In genomic region chr17:46012506-46013079, GRCh38 we compare ENCODE assay signal across 25 cellular contexts. TPM values are rescaled to one million over a fixed set of nuclear protein-coding genes. Genes with fewer than 3 reads are reported as not detected.
A peak's percentile ranks its signal among the peaks of the same experiment; 100 is the strongest.
DNase-seq lines count a peak whose midpoint lies in the region; ATAC-seq, FAIRE-seq and TF ChIP-seq lines count a peak whose summit lies in the region.
"Had no signal": no experiment of that assay in that cellular context is flagged by ENCODE, and none has a peak within 500 bp of the region (broad histone marks: within the 10 kb centered on the region; RNA-seq: fewer than 3 reads in every experiment).

No MANE protein-coding gene starts in this region.

- H4K91ac ChIP-seq in IMR-90 (ENCODE audit: insufficient read depth, low read depth, low read length) = no peak overlapping the region

- intact Hi-C loops in IMR-90 (cut with micrococcal nuclease) = no loop called here

- peaks cover 5% of the 10 kb centered on the region for H3F3A ChIP-seq in neural progenitor cell (ENCODE audit: low read depth)

- ATAC-seq in IMR-90 (ENCODE audit: low read depth) = no peak
- ATAC-seq in central memory CD8-positive, alpha-beta T cell (replicated peaks; ENCODE audit: extremely low read depth, poor library complexity, severe bottlenecking) = no peak
- no peak for ATAC-seq in stimulated activated memory B cell treated with anti-CD40 and anti-IgM and Interleukin-4, amounts not matched to agents 10 μg/mL and 1 μg/mL and 100 μg/mL, for 72 hours
- ATAC-seq: A549 had no signal

- 50% methylated on average over 2 of the region's 11 CpGs; no CpG with 5 or more reads in 1 of the 2 experiments for WGBS in IMR-90 (ENCODE audit: extremely low coverage in 2 of 2, insufficient read length in 1 of 2), 2 experiments

- H2AK5ac ChIP-seq in IMR-90 (ENCODE audit: low read depth, low read length) = 0 out of 2 replicates have a peak overlapping the region, but pooled peaks have one; percentile 2

- no peak for TF ChIP-seq POLR2A in IMR-90 (IDR thresholded peaks at IDR 0.05; ENCODE audit: low read depth, low read length)

- no peak overlapping the region for H3K23ac ChIP-seq in IMR-90 (ENCODE audit: low read depth, low read length)

- H3K4me1 Mint-ChIP-seq in central memory CD8-positive, alpha-beta T cell = no peaks in the 10 kb centered on the region
- H3K4me1 Mint-ChIP-seq in neural progenitor cell = peaks cover 19% of the 10 kb centered on the region
- no peaks in the 10 kb centered on the region for H3K4me1 Mint-ChIP-seq in stimulated activated memory B cell treated with anti-CD40 and anti-IgM and Interleukin-4, amounts not matched to agents 10 μg/mL and 1 μg/mL and 100 μg/mL, for 72 hours

- TF ChIP-seq CTCF in IMR-90 (conservative IDR thresholded peaks at IDR 0.05; ENCODE audit: low read depth, low read length) (no peak), neural progenitor cell (IDR thresholded peaks at IDR 0.05) (no peak)

- DNase-seq in IMR-90 (no peak), neural progenitor cell (ENCODE audit: low spot score) (no peak), UCSD-AML1 (lab: John Stamatoyannopoulos, UW; ENCODE audit: unreplicated experiment) (no peak), urothelium cell line (ENCODE audit: low spot score) (no peak)
- no peak for DNase-seq in central memory CD8-positive, alpha-beta T cell (ENCODE audit: low spot score in 2 of 2)
- no peak for DNase-seq in activated CD4-positive, alpha-beta T cell treated with anti-CD3 and anti-CD28 coated beads for 4 hours
- DNase-seq: AML-193; CD4-positive, alpha-beta T cell; GOT3; HCEC 1CT; NCI-H1048; NCI-H1417; NCI-H1694; NCI-H2029 treated with DMSO at 0.1 percent for 48 hours; NCI-H2227 treated with DMSO at 0.1 percent for 48 hours; NCI-H526 treated with DMSO at 0.1 percent for 48 hours; PC-9; SJCRH30 had no signal

- in situ Hi-C loops in IMR-90 (cut with MboI; ENCODE audit: low sequenced_read_pairs) = no loop called here

- H3K9me1 ChIP-seq in IMR-90 (ENCODE audit: insufficient read depth, low read length) = peaks cover 3% of the 10 kb centered on the region

- no peak overlapping the region for H3K18ac ChIP-seq in IMR-90 (ENCODE audit: low read depth, low read length)

- no peaks in the 10 kb centered on the region for H3K9me3 Mint-ChIP-seq in central memory CD8-positive, alpha-beta T cell
- no peaks in the 10 kb centered on the region for H3K9me3 Mint-ChIP-seq in neural progenitor cell
- no peaks in the 10 kb centered on the region for H3K9me3 Mint-ChIP-seq in stimulated activated memory B cell treated with anti-CD40 and anti-IgM and Interleukin-4, amounts not matched to agents 10 μg/mL and 1 μg/mL and 100 μg/mL, for 72 hours
- H3K9me3 Mint-ChIP-seq: CD4-positive, alpha-beta T cell had no signal

- no peak overlapping the region for H2BK20ac ChIP-seq in IMR-90 (ENCODE audit: low read depth, low read length)

- H3K4me3 ChIP-seq in IMR-90 (ENCODE audit: insufficient read depth, low read depth, low read length) = no peak overlapping the region
- H3K4me3 ChIP-seq in neural progenitor cell = no peak overlapping the region
- H3K4me3 ChIP-seq: A549; BLaER1 treated with 17β-estradiol and CSF1 and Interleukin-3, amounts not matched to agents 10 nM and 100 nM; PC-9; SJCRH30 had no signal

- CTCF ChIA-PET in IMR-90 (lab: Yijun Ruan, JAX) = interaction anchor here (0.6 to 1.6 kb wide), 3 partner anchors 201 to 1074 kb away, joined by 3 to 4 read pairs (median 3); no protein-coding TSS in a partner anchor

- no peak overlapping the region for H3K14ac ChIP-seq in IMR-90 (replicated peaks; ENCODE audit: low read depth, low read length)

- POLR2A ChIA-PET in IMR-90 (lab: Charles Lee; ENCODE audit: unreplicated experiment) = no interaction called here

- H3K27ac ChIP-seq in IMR-90 (ENCODE audit: insufficient read depth, low read length) (no peak overlapping the region), neural progenitor cell (no peak overlapping the region)
- H3K27ac ChIP-seq: A549; BLaER1 treated with 17β-estradiol and CSF1 and Interleukin-3, amounts not matched to agents 10 nM and 100 nM; PC-9 had no signal

- no peak for TF ChIP-seq RAD21 in IMR-90 (IDR thresholded peaks at IDR 0.05; ENCODE audit: low read length)

- FAIRE-seq in urothelium cell line (lab: Jason Lieb, UNC) = no peak
- FAIRE-seq: A549, D721Med had no signal

- no peak overlapping the region for H4K8ac ChIP-seq in IMR-90 (ENCODE audit: low read depth in 2 of 2, low read length in 2 of 2)

- H3K4me3 Mint-ChIP-seq in central memory CD8-positive, alpha-beta T cell = no peak overlapping the region
- H3K4me3 Mint-ChIP-seq in neural progenitor cell = no peak overlapping the region
- H3K4me3 Mint-ChIP-seq in stimulated activated memory B cell treated with anti-CD40 and anti-IgM and Interleukin-4, amounts not matched to agents 10 μg/mL and 1 μg/mL and 100 μg/mL, for 72 hours = no peak overlapping the region
- H3K4me3 Mint-ChIP-seq: CD4-positive, alpha-beta T cell had no signal

- peaks cover 7% of the 10 kb centered on the region for H3K4me1 ChIP-seq in IMR-90 (ENCODE audit: control insufficient read depth, insufficient read depth, low read length)
- peaks cover 15% of the 10 kb centered on the region for H3K4me1 ChIP-seq in neural progenitor cell

- no TSS peak for BruUV-seq in IMR-90 (replicated peaks; lab: Mats Ljungman, UMichigan)

- H2BK120ac ChIP-seq in IMR-90 (ENCODE audit: low read depth, low read length) = no peak overlapping the region

- no peaks in the 10 kb centered on the region for H4K20me1 ChIP-seq in IMR-90 (ENCODE audit: insufficient read depth, low read length)
- no peaks in the 10 kb centered on the region for H4K20me1 ChIP-seq in neural progenitor cell (ENCODE audit: low read depth)
- H4K20me1 ChIP-seq: BLaER1 treated with 17β-estradiol and CSF1 and Interleukin-3, amounts not matched to agents 10 nM and 100 nM had no signal

- peaks cover 5% of the 10 kb centered on the region for H3K27me3 ChIP-seq in IMR-90 (ENCODE audit: control insufficient read depth, insufficient read depth, low read length)
- H3K27me3 ChIP-seq in neural progenitor cell = no peaks in the 10 kb centered on the region
- H3K27me3 ChIP-seq: BLaER1 treated with 17β-estradiol and CSF1 and Interleukin-3, amounts not matched to agents 10 nM and 100 nM; SJCRH30 had no signal

- no peak overlapping the region for H3K9ac ChIP-seq in IMR-90 (ENCODE audit: low read depth, low read length)
- H3K9ac ChIP-seq in neural progenitor cell = no peak overlapping the region
- H3K9ac ChIP-seq: BLaER1 treated with 17β-estradiol and CSF1 and Interleukin-3, amounts not matched to agents 10 nM and 100 nM had no signal

- peak overlapping the region; percentile 43 for H2AFZ ChIP-seq in IMR-90 (replicated peaks; ENCODE audit: low read length, poor library complexity)
- H2AFZ ChIP-seq in neural progenitor cell (replicated peaks) = no peak overlapping the region
- H2AFZ ChIP-seq: PC-9 had no signal

- H3K79me1 ChIP-seq in IMR-90 (ENCODE audit: low read depth in 1 of 2, low read length in 2 of 2) = no peaks in the 10 kb centered on the region

- H3K79me2 ChIP-seq in neural progenitor cell (ENCODE audit: low read depth) = no peaks in the 10 kb centered on the region

- H3K56ac ChIP-seq in IMR-90 (ENCODE audit: extremely low read depth, insufficient read depth, low read length) = no peak overlapping the region

- dilution Hi-C loops in IMR-90 (cut with HindIII; ENCODE audit: low sequenced_read_pairs, unreplicated experiment) = no loop called here

- H3K27me3 Mint-ChIP-seq in central memory CD8-positive, alpha-beta T cell = no peaks in the 10 kb centered on the region
- peaks cover 3% of the 10 kb centered on the region for H3K27me3 Mint-ChIP-seq in neural progenitor cell (ENCODE audit: insufficient read depth, low read depth)
- no peaks in the 10 kb centered on the region for H3K27me3 Mint-ChIP-seq in stimulated activated memory B cell treated with anti-CD40 and anti-IgM and Interleukin-4, amounts not matched to agents 10 μg/mL and 1 μg/mL and 100 μg/mL, for 72 hours
- H3K27me3 Mint-ChIP-seq: CD4-positive, alpha-beta T cell had no signal

- H3K27ac Mint-ChIP-seq in central memory CD8-positive, alpha-beta T cell (ENCODE audit: low read depth) = peak overlapping the region; percentile 32
- H3K27ac Mint-ChIP-seq in neural progenitor cell = peak overlapping the region; percentile 26
- H3K27ac Mint-ChIP-seq in stimulated activated memory B cell treated with anti-CD40 and anti-IgM and Interleukin-4, amounts not matched to agents 10 μg/mL and 1 μg/mL and 100 μg/mL, for 72 hours = peak overlapping the region; percentile 66
- H3K27ac Mint-ChIP-seq: CD4-positive, alpha-beta T cell had no signal

- H3K4me2 ChIP-seq in IMR-90 (ENCODE audit: low read depth, low read length) (no peak overlapping the region), neural progenitor cell (no peak overlapping the region)
- H3K4me2 ChIP-seq: A549, PC-9 had no signal

- no peak overlapping the region for H2BK5ac ChIP-seq in IMR-90 (ENCODE audit: low read depth, low read length, poor library complexity, severe bottlenecking)

- no peak overlapping the region for H2AK9ac ChIP-seq in IMR-90 (replicated peaks; ENCODE audit: low read depth, low read length, poor library complexity)

- H3K36me3 Mint-ChIP-seq in central memory CD8-positive, alpha-beta T cell (ENCODE audit: insufficient read depth) = no peaks in the 10 kb centered on the region
- H3K36me3 Mint-ChIP-seq in neural progenitor cell = no peaks in the 10 kb centered on the region
- H3K36me3 Mint-ChIP-seq in stimulated activated memory B cell treated with anti-CD40 and anti-IgM and Interleukin-4, amounts not matched to agents 10 μg/mL and 1 μg/mL and 100 μg/mL, for 72 hours = no peaks in the 10 kb centered on the region

- no peak overlapping the region for H2BK15ac ChIP-seq in IMR-90 (ENCODE audit: low read depth, low read length)

- H3K36me3 ChIP-seq in IMR-90 (ENCODE audit: control insufficient read depth, insufficient read depth, low read length) (no peaks in the 10 kb centered on the region), neural progenitor cell (no peaks in the 10 kb centered on the region)
- H3K36me3 ChIP-seq: BLaER1 treated with 17β-estradiol and CSF1 and Interleukin-3, amounts not matched to agents 10 nM and 100 nM; SJCRH30 had no signal

- H4K5ac ChIP-seq in IMR-90 (ENCODE audit: low read depth, low read length) = no peak overlapping the region

- no peak overlapping the region for H3K4ac ChIP-seq in IMR-90 (ENCODE audit: low read depth, low read length)

- no peaks in the 10 kb centered on the region for H3K9me3 ChIP-seq in IMR-90 (ENCODE audit: control insufficient read depth, insufficient read depth, low read length)
- no peaks in the 10 kb centered on the region for H3K9me3 ChIP-seq in neural progenitor cell (ENCODE audit: low read depth)
- H3K9me3 ChIP-seq: A549; BLaER1 treated with 17β-estradiol and CSF1 and Interleukin-3, amounts not matched to agents 10 nM and 100 nM; SJCRH30 had no signal

TF ChIP-seq in IMR-90, 13 proteins besides CTCF, POLR2A, EP300 and RAD21 (continues in another document):
- TF ChIP-seq RFX5 (IDR thresholded peaks at IDR 0.05; ENCODE audit: low read depth, low read length) (no peak), MAFK (IDR thresholded peaks at IDR 0.05; ENCODE audit: low read depth, low read length) (no peak), MXI1 (IDR thresholded peaks at IDR 0.05; ENCODE audit: borderline replicate concordance, low read depth, low read length) (no peak)

RNA-seq across cellular contexts. Expression of gene STH, which starts 13.5 kb away (rescaled TPM):
- not detected in 2 replicates for total RNA-seq in IMR-90 (2012; rRNA removed)
- polyA plus RNA-seq in IMR-90 (2012; rRNA removed) = not detected in 2 replicates
- not detected in 2 replicates for polyA plus RNA-seq in IMR-90 (2012; cell fraction: cytosol; rRNA removed)
- not detected in 2 replicates for polyA plus RNA-seq in IMR-90 (2012; cell fraction: nucleus; rRNA removed; ENCODE audit: low replicate concordance)
- total RNA-seq in neural progenitor cell (ENCODE audit: low replicate concordance) = not detected in 2 replicates
- total RNA-seq: CD4-positive, alpha-beta T cell; NCI-H460; PC-9; Right ventricle myocardium inferior; RPMI7951; SJCRH30 had no signal
- polyA plus RNA-seq: A549 had no signal
